Comparison of ENCODE assay signal across 1 cellular context in genomic region chr18:6729247-6730091, GRCh38.
A peak's percentile ranks its signal among the peaks of the same experiment; 100 is the strongest.
TF ChIP-seq lines count a peak whose summit lies in the region.

Gene ARHGAP28, plus strand, starts transcription at chr18:6729716. Its CDS starts 106 bp downstream, at chr18:6729822.

TF ChIP-seq in WTC11, 78 proteins besides CTCF, POLR2A, EP300 and RAD21 (continued from another document and continues in another):
- no peak for TF ChIP-seq MLX (CRISPR knock-in tag; IDR thresholded peaks at IDR 0.05)
- TF ChIP-seq AFF4 (CRISPR knock-in tag; IDR thresholded peaks at IDR 0.05; ENCODE audit: borderline replicate concordance), result no peak
- TF ChIP-seq HMGA2 (CRISPR knock-in tag; IDR thresholded peaks at IDR 0.05), result no peak
- TF ChIP-seq KAT7 (CRISPR knock-in tag; IDR thresholded peaks at IDR 0.05; ENCODE audit: borderline replicate concordance), result no peak
- no peak for TF ChIP-seq STAT6 (CRISPR knock-in tag; conservative IDR thresholded peaks at IDR 0.05; ENCODE audit: low read depth)
- TF ChIP-seq TP53 (CRISPR knock-in tag; IDR thresholded peaks at IDR 0.05), result peak; percentile 49; the same call in 1 of the 2 replicates
- no peak for TF ChIP-seq PRRX2 (CRISPR knock-in tag; IDR thresholded peaks at IDR 0.05)
- TF ChIP-seq SOX15 (CRISPR knock-in tag; IDR thresholded peaks at IDR 0.05), result no peak
- no peak for TF ChIP-seq USF2 (CRISPR knock-in tag; IDR thresholded peaks at IDR 0.05)
- no peak for TF ChIP-seq RORB (CRISPR knock-in tag; IDR thresholded peaks at IDR 0.05)
- no peak for TF ChIP-seq USF1 (CRISPR knock-in tag; IDR thresholded peaks at IDR 0.05)
- TF ChIP-seq EMX1 (CRISPR knock-in tag; IDR thresholded peaks at IDR 0.05), result no peak
- TF ChIP-seq NFYB (CRISPR knock-in tag; conservative IDR thresholded peaks at IDR 0.05; ENCODE audit: low read depth), result no peak
- TF ChIP-seq E2F4 (CRISPR knock-in tag; IDR thresholded peaks at IDR 0.05; ENCODE audit: borderline replicate concordance, low read depth), result no peak
- TF ChIP-seq ZSCAN18 (CRISPR knock-in tag; IDR thresholded peaks at IDR 0.05), result 0 out of 2 replicates have a peak, but pooled peaks have one; percentile 33
- TF ChIP-seq ZNF512 (CRISPR knock-in tag; IDR thresholded peaks at IDR 0.05; ENCODE audit: borderline replicate concordance), result no peak
- no peak; the same call in 1 of the 2 replicates for TF ChIP-seq MAX (CRISPR knock-in tag; IDR thresholded peaks at IDR 0.05)
- no peak for TF ChIP-seq ZNF532 (CRISPR knock-in tag; IDR thresholded peaks at IDR 0.05; ENCODE audit: borderline replicate concordance)
- TF ChIP-seq SMAD4 (CRISPR knock-in tag; IDR thresholded peaks at IDR 0.05), result no peak
- TF ChIP-seq ZNF281 (CRISPR knock-in tag; IDR thresholded peaks at IDR 0.05), result no peak
- TF ChIP-seq NFE2L1 (CRISPR knock-in tag; IDR thresholded peaks at IDR 0.05), result no peak
- no peak for TF ChIP-seq OVOL2 (CRISPR knock-in tag; IDR thresholded peaks at IDR 0.05; ENCODE audit: borderline replicate concordance)
- no peak for TF ChIP-seq ARID4B (CRISPR knock-in tag; IDR thresholded peaks at IDR 0.05; ENCODE audit: borderline replicate concordance)
- TF ChIP-seq SMAD3 (CRISPR knock-in tag; IDR thresholded peaks at IDR 0.05; ENCODE audit: borderline replicate concordance), result peak; percentile 44; the same call in 1 of the 2 replicates
